ENCODE assay signal across 2 cellular contexts in genomic region chr12:13478650-13479181, GRCh38.
TF ChIP-seq lines count a peak whose summit lies in the region.

No MANE protein-coding gene starts in this region.

TF ChIP-seq in HEK293T, 16 proteins besides CTCF, POLR2A, EP300 and RAD21:
- TF ChIP-seq SP1 (IDR thresholded peaks at IDR 0.05), result no peak
- 0 out of 2 replicates have a peak, but pooled peaks have one; percentile 8 for TF ChIP-seq PKNOX1 (IDR thresholded peaks at IDR 0.05)
- TF ChIP-seq ARNT (IDR thresholded peaks at IDR 0.05), result no peak
- no peak for TF ChIP-seq FOXM1 (IDR thresholded peaks at IDR 0.05; ENCODE audit: borderline replicate concordance)
- TF ChIP-seq ELF4 (IDR thresholded peaks at IDR 0.05), result no peak
- no peak for TF ChIP-seq HDGF (IDR thresholded peaks at IDR 0.05; ENCODE audit: borderline replicate concordance)
- TF ChIP-seq L3MBTL2 (conservative IDR thresholded peaks at IDR 0.05), result no peak
- TF ChIP-seq ZNF384 (IDR thresholded peaks at IDR 0.05), result no peak

TF ChIP-seq in K562, 482 proteins besides CTCF, POLR2A, EP300 and RAD21:
- TF ChIP-seq PBX2 (CRISPR knock-in tag; IDR thresholded peaks at IDR 0.05; ENCODE audit: low read depth), result no peak
- peak; percentile 69 for TF ChIP-seq PBX2 (tag; conservative IDR thresholded peaks at IDR 0.05; ENCODE audit: low read depth)
- peak; percentile 71 for TF ChIP-seq MEIS2 (IDR thresholded peaks at IDR 0.05; ENCODE audit: partially characterized antibody)
- no peak for TF ChIP-seq ARID4B (CRISPR knock-in tag; IDR thresholded peaks at IDR 0.05)
